19 cellular contexts compared by ENCODE assay signal in the genomic region with DNA sequence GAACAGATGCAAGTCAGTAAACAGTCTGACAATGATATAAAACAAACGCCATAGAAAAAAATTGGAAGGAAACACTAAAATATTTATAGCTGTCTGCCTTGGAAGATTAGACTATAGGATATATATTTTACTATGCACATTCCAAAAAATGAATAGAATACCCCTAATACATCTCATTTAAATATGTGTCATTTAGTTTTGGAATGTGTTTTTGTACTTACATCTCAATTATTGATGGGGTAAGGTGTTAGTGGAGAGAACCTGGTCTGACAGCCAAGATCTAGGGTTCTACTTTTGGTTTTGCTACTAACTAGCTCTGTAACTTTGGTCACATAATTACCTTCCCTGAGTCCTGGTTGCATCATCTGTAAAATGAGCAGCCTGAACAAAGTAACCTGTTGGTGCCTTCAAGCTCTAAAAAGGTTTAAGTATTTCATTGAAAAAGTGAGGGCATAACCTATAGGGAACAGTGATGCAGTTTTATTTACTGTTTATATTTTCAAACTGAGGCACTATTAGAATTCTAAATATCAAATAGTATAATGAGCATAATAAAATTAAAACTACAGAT. TPM values are rescaled to one million over a fixed set of nuclear protein-coding genes. Genes with fewer than 3 reads are reported as not detected.
"Had no signal": no experiment of that assay in that cellular context is flagged by ENCODE, and none has a peak within 500 bp of the region (broad histone marks: within the 10 kb centered on the region; RNA-seq: fewer than 3 reads in every experiment).

No MANE protein-coding gene starts in this region.

- H3K27me3 ChIP-seq: adrenal gland, cardiac muscle cell, dorsolateral prefrontal cortex, left lung, neutrophil, thyroid gland had no signal

- H3K27ac ChIP-seq: adrenal gland, cardiac muscle cell, dorsolateral prefrontal cortex, left lung, neutrophil, thyroid gland had no signal

- H3K27me3 Mint-ChIP-seq: activated CD4-positive, alpha-beta memory T cell treated with anti-CD3 and anti-CD28 coated beads for 36 hours; naive thymus-derived CD4-positive, alpha-beta T cell had no signal

- FAIRE-seq: keratinocyte, urothelium cell line had no signal

- ATAC-seq: left lung; mucosa of descending colon; naive thymus-derived CD4-positive, alpha-beta T cell; stimulated activated effector memory CD8-positive, alpha-beta T cell treated with anti-CD3 and anti-CD28 coated beads, Interleukin-12 subunit alpha, Interleukin-12 subunit beta, amount 100 ng/mL, for 72 hours had no signal

- H3K9me3 ChIP-seq: adrenal gland, left lung, mucosa of descending colon, neutrophil, thyroid gland had no signal

- H3K4me3 ChIP-seq: adrenal gland, cardiac muscle cell, dorsolateral prefrontal cortex, left lung, mucosa of descending colon, thyroid gland had no signal

- H3K27ac Mint-ChIP-seq: activated CD4-positive, alpha-beta memory T cell treated with anti-CD3 and anti-CD28 coated beads for 36 hours; endodermal cell had no signal

- H3K4me1 Mint-ChIP-seq: endodermal cell had no signal

- H3K4me1 ChIP-seq: thyroid gland had no signal

- H3K9me3 Mint-ChIP-seq: activated CD4-positive, alpha-beta memory T cell treated with anti-CD3 and anti-CD28 coated beads for 36 hours; endodermal cell; naive thymus-derived CD4-positive, alpha-beta T cell; stimulated activated effector memory CD8-positive, alpha-beta T cell treated with anti-CD3 and anti-CD28 coated beads, Interleukin-12 subunit alpha, Interleukin-12 subunit beta, amount 100 ng/mL, for 72 hours had no signal

- H3K4me3 Mint-ChIP-seq: activated CD4-positive, alpha-beta memory T cell treated with anti-CD3 and anti-CD28 coated beads for 36 hours; endodermal cell; naive thymus-derived CD4-positive, alpha-beta T cell; stimulated activated effector memory CD8-positive, alpha-beta T cell treated with anti-CD3 and anti-CD28 coated beads, Interleukin-12 subunit alpha, Interleukin-12 subunit beta, amount 100 ng/mL, for 72 hours had no signal

- DNase-seq: activated CD4-positive, alpha-beta memory T cell treated with anti-CD3 and anti-CD28 coated beads for 36 hours; activated gamma-delta T cell treated with Interleukin-2 at 50 U/mL for 16 hours; adrenal gland; dorsolateral prefrontal cortex; endodermal cell; hippocampal formation; left lung; mammary epithelial cell; mucosa of descending colon; naive thymus-derived CD4-positive, alpha-beta T cell; retina; T1000; thyroid gland had no signal

RNA-seq across cellular contexts. Expression of gene SLC6A13, which starts 28.6 kb away (rescaled TPM):
- total RNA-seq: glomerular endothelial cell, mucosa of descending colon had no signal
- polyA plus RNA-seq: mammary epithelial cell; naive thymus-derived CD4-positive, alpha-beta T cell had no signal
